ENCODE assay signal across 15 cellular contexts in the genomic region with DNA sequence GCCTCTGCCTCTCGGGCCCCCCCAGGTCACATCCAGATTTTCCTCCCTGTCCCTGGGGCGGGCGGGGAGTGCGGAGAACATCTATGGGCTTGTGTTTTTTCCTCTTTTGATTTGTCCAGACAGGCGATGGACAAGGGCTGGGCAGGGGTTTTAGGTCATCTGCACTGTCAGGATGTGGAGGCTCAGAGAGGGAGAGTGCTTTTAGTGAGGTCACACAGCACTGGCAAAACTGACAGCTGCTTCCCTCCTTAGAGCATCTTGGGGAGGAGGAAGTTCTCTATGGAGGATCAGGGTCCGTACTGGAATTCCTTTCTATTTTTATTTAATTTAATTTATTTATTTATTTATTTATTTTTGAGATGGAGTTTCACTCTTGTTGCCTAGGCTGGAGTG. TPM values are rescaled to one million over a fixed set of nuclear protein-coding genes. Genes with fewer than 3 reads are reported as not detected.
DNase-seq lines count a peak whose midpoint lies in the region; ATAC-seq and TF ChIP-seq lines count a peak whose summit lies in the region.
"Had no signal": no experiment of that assay in that cellular context is flagged by ENCODE, and none has a peak within 500 bp of the region (broad histone marks: within the 10 kb centered on the region; RNA-seq: fewer than 3 reads in every experiment).

No MANE protein-coding gene starts in this region.

- H3K9me3 Mint-ChIP-seq in nephron, result no peaks in the 10 kb centered on the region
- H3K9me3 Mint-ChIP-seq in activated CD4-positive, alpha-beta memory T cell treated with anti-CD3 and anti-CD28 coated beads for 36 hours, result no peaks in the 10 kb centered on the region
- H3K9me3 Mint-ChIP-seq: activated naive CD4-positive, alpha-beta T cell treated with anti-CD3 and anti-CD28 coated beads, Interleukin-2, amount 50 U/mL, for 24 hours had no signal

- peaks cover 56% of the 10 kb centered on the region for H3K36me3 ChIP-seq in SJSA1
- no peaks in the 10 kb centered on the region for H3K36me3 ChIP-seq in duodenal mucosa (ENCODE audit: control insufficient read depth in 1 of 2, insufficient read depth in 2 of 2, low read length in 2 of 2)
- peaks cover 0 to 5% (median 0%) of the 10 kb centered on the region in 3 donors for H3K36me3 ChIP-seq in tibial artery

- H3K36me3 Mint-ChIP-seq in nephron (ENCODE audit: low read depth), result peaks cover 9% of the 10 kb centered on the region
- H3K36me3 Mint-ChIP-seq in activated CD4-positive, alpha-beta memory T cell treated with anti-CD3 and anti-CD28 coated beads for 36 hours, result peaks cover 3% of the 10 kb centered on the region
- H3K36me3 Mint-ChIP-seq: activated CD8-positive, alpha-beta memory T cell treated with anti-CD3 and anti-CD28 coated beads, Interleukin-2, amount 10 ng/mL, durations not matched to agents 7 days and 5 days had no signal

- peak overlapping the region; percentile 42 to 94 (median 91) for H3K27ac Mint-ChIP-seq in nephron
- H3K27ac Mint-ChIP-seq in activated CD4-positive, alpha-beta memory T cell treated with anti-CD3 and anti-CD28 coated beads for 36 hours, result no peak overlapping the region
- H3K27ac Mint-ChIP-seq: activated CD8-positive, alpha-beta memory T cell treated with anti-CD3 and anti-CD28 coated beads, Interleukin-2, amount 10 ng/mL, durations not matched to agents 7 days and 5 days; activated naive CD4-positive, alpha-beta T cell treated with anti-CD3 and anti-CD28 coated beads, Interleukin-2, amount 50 U/mL, for 24 hours had no signal

- H3K4me3 ChIP-seq in SJSA1, result no peak overlapping the region
- no peak overlapping the region for H3K4me3 ChIP-seq in duodenal mucosa (ENCODE audit: low read depth in 1 of 2, low read length in 2 of 2)
- peak overlapping the region; percentile 52 to 63 for H3K4me3 ChIP-seq in tibial artery
- H3K4me3 ChIP-seq: smooth muscle cell had no signal

- H3K9ac ChIP-seq in duodenal mucosa (ENCODE audit: low read depth in 1 of 2, low read length in 2 of 2), result peak overlapping the region in 1 of 2 donors; percentile 39

- POLR2A ChIA-PET in activated CD4-positive, alpha-beta memory T cell treated with anti-CD3 and anti-CD28 coated beads for 36 hours (lab: Charles Lee), result no interaction called here

- no peaks in the 10 kb centered on the region for H3K27me3 Mint-ChIP-seq in nephron (ENCODE audit: low read depth)
- H3K27me3 Mint-ChIP-seq in activated CD4-positive, alpha-beta memory T cell treated with anti-CD3 and anti-CD28 coated beads for 36 hours, result no peaks in the 10 kb centered on the region
- H3K27me3 Mint-ChIP-seq: activated CD8-positive, alpha-beta memory T cell treated with anti-CD3 and anti-CD28 coated beads, Interleukin-2, amount 10 ng/mL, durations not matched to agents 7 days and 5 days; activated naive CD4-positive, alpha-beta T cell treated with anti-CD3 and anti-CD28 coated beads, Interleukin-2, amount 50 U/mL, for 24 hours; CD4-positive, alpha-beta memory T cell had no signal

- H3K27ac ChIP-seq in SJSA1 (peak overlapping the region; percentile 100), duodenal mucosa (ENCODE audit: low read depth, low read length) (peak overlapping the region; percentile 95), tibial artery (peak overlapping the region; percentile 98 to 100)

- peaks cover 27% of the 10 kb centered on the region for H3K4me1 ChIP-seq in SJSA1 (replicated peaks)
- H3K4me1 ChIP-seq in duodenal mucosa (ENCODE audit: control insufficient read depth in 1 of 2, insufficient read depth in 2 of 2, low read length in 2 of 2), result no peaks in the 10 kb centered on the region
- peaks cover 0 to 89% (median 59%) of the 10 kb centered on the region in 4 donors for H3K4me1 ChIP-seq in tibial artery

- intact Hi-C loops in tibial artery (cut with DNase I; ENCODE audit: low total_unique reads), result no loop called here
- intact Hi-C loops in activated CD4-positive, alpha-beta memory T cell treated with anti-CD3 and anti-CD28 coated beads for 36 hours (cut with micrococcal nuclease), result no loop called here

- H3K9me3 ChIP-seq in SJSA1 (replicated peaks) (no peaks in the 10 kb centered on the region), duodenal mucosa (ENCODE audit: control insufficient read depth in 1 of 2, low read length in 2 of 2) (no peaks in the 10 kb centered on the region), tibial artery (no peaks in the 10 kb centered on the region)

- TF ChIP-seq CTCF in nephron (IDR thresholded peaks at IDR 0.05; ENCODE audit: unreplicated experiment in 3 of 3), result no peak
- no peak for TF ChIP-seq CTCF in tibial artery (IDR thresholded peaks at IDR 0.05)

- ATAC-seq in HG03457 (IDR thresholded peaks at IDR 0.05; ENCODE audit: unreplicated experiment) (no peak), GM19467 (IDR thresholded peaks at IDR 0.05; ENCODE audit: unreplicated experiment) (no peak)
- ATAC-seq: activated CD8-positive, alpha-beta memory T cell treated with anti-CD3 and anti-CD28 coated beads, Interleukin-2, amount 10 ng/mL, durations not matched to agents 7 days and 5 days had no signal

- no peaks in the 10 kb centered on the region for H3K27me3 ChIP-seq in SJSA1 (replicated peaks)
- H3K27me3 ChIP-seq in duodenal mucosa (ENCODE audit: control insufficient read depth in 1 of 2, insufficient read depth in 2 of 2, low read length in 2 of 2), result no peaks in the 10 kb centered on the region
- H3K27me3 ChIP-seq in tibial artery, result no peaks in the 10 kb centered on the region

- peak overlapping the region in 2 of 3 experiments; percentile 54 to 62 for H3K4me3 Mint-ChIP-seq in nephron
- H3K4me3 Mint-ChIP-seq in activated CD4-positive, alpha-beta memory T cell treated with anti-CD3 and anti-CD28 coated beads for 36 hours, result no peak overlapping the region
- H3K4me3 Mint-ChIP-seq: activated CD8-positive, alpha-beta memory T cell treated with anti-CD3 and anti-CD28 coated beads, Interleukin-2, amount 10 ng/mL, durations not matched to agents 7 days and 5 days; activated naive CD4-positive, alpha-beta T cell treated with anti-CD3 and anti-CD28 coated beads, Interleukin-2, amount 50 U/mL, for 24 hours; CD4-positive, alpha-beta memory T cell had no signal

- CTCF ChIA-PET in activated CD4-positive, alpha-beta memory T cell treated with anti-CD3 and anti-CD28 coated beads for 36 hours (lab: Charles Lee), result no interaction called here

- DNase-seq in SJSA1 (ENCODE audit: low read depth in 1 of 2, low spot score in 2 of 2), result no peak
- no peak for DNase-seq in tibial artery
- DNase-seq in activated CD4-positive, alpha-beta memory T cell treated with anti-CD3 and anti-CD28 coated beads for 36 hours, result no peak
- no peak for DNase-seq in effector CD8-positive, alpha-beta T cell (lab: John Stamatoyannopoulos, UW)
- DNase-seq: activated CD8-positive, alpha-beta memory T cell treated with anti-CD3 and anti-CD28 coated beads, Interleukin-2, amount 10 ng/mL, durations not matched to agents 7 days and 5 days; CD4-positive, alpha-beta memory T cell; effector CD4-positive, alpha-beta T cell; MV-4-11; NCI-H345 had no signal

- H3K4me1 Mint-ChIP-seq in nephron, result peaks cover 27% of the 10 kb centered on the region
- no peaks in the 10 kb centered on the region for H3K4me1 Mint-ChIP-seq in activated CD4-positive, alpha-beta memory T cell treated with anti-CD3 and anti-CD28 coated beads for 36 hours (ENCODE audit: low read depth)
- H3K4me1 Mint-ChIP-seq: activated CD8-positive, alpha-beta memory T cell treated with anti-CD3 and anti-CD28 coated beads, Interleukin-2, amount 10 ng/mL, durations not matched to agents 7 days and 5 days; activated naive CD4-positive, alpha-beta T cell treated with anti-CD3 and anti-CD28 coated beads, Interleukin-2, amount 50 U/mL, for 24 hours had no signal

RNA-seq across cellular contexts. Expression of a gene that starts 38.9 kb away (rescaled TPM):
- total RNA-seq in SJSA1 (2014; rRNA removed; shearing (Covaris generic)), result 19.9 and 27.6 TPM in 2 replicates
- total RNA-seq in activated CD4-positive, alpha-beta memory T cell treated with anti-CD3 and anti-CD28 coated beads for 36 hours, result 10 to 100 TPM; 19.7 to 19.9 TPM

Comparison
In these comparisons a context has a peak if more than half of its experiments do, and no peak if none do; other contexts are left out.
1. H3K4me3 ChIP-seq: peak in tibial artery (2 of 2); none in SJSA1 (single experiment) and duodenal mucosa (0 of 2).
2. Peak in every context shown above with its lines, with median percentiles within 50 percentile points of each other: H3K27ac ChIP-seq.